In the genomic region with DNA sequence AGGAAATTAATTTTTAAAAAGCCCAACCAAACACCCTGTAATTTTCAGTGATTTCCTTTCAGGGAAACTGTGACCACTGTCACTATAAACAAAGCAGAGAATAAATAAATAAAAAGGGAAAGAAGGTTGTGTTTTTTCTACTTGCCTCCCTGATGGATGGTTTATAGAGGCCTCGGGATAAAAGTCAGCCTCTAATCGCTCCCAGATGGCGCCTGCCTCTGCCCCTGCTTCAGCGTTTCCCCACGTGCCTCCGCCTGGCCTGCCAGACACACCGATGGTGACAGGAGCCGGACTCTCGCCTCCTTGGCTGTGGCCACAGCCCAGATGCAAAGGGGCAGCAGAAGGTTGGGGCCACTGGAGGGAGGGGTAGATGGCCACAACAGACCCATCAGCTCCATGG, we compare ENCODE assay signal across 2 cellular contexts.
TF ChIP-seq lines count a peak whose summit lies in the region.

No MANE protein-coding gene starts in this region.

TF ChIP-seq in IMR-90, 13 proteins besides CTCF, POLR2A, EP300 and RAD21 (continued from another document):
- no peak for TF ChIP-seq RFX5 (IDR thresholded peaks at IDR 0.05; ENCODE audit: low read depth, low read length)
- no peak for TF ChIP-seq BHLHE40 (IDR thresholded peaks at IDR 0.05; ENCODE audit: low read depth, low read length)
- no peak for TF ChIP-seq NFE2L2 (IDR thresholded peaks at IDR 0.05; ENCODE audit: low read depth, low read length)
- TF ChIP-seq MXI1 (IDR thresholded peaks at IDR 0.05; ENCODE audit: borderline replicate concordance, low read depth, low read length) = no peak
- TF ChIP-seq FOS (IDR thresholded peaks at IDR 0.05; ENCODE audit: low read depth, low read length) = no peak
- TF ChIP-seq SMC3 (IDR thresholded peaks at IDR 0.05; ENCODE audit: low read depth, low read length) = no peak
- no peak for TF ChIP-seq CEBPB (IDR thresholded peaks at IDR 0.05; ENCODE audit: low read depth, low read length)

TF ChIP-seq in SK-N-SH treated with all-trans-retinoic acid at 6 μM for 48 hours, 23 proteins besides CTCF, POLR2A, EP300 and RAD21 (continued from another document):
- TF ChIP-seq, protein P1, sequence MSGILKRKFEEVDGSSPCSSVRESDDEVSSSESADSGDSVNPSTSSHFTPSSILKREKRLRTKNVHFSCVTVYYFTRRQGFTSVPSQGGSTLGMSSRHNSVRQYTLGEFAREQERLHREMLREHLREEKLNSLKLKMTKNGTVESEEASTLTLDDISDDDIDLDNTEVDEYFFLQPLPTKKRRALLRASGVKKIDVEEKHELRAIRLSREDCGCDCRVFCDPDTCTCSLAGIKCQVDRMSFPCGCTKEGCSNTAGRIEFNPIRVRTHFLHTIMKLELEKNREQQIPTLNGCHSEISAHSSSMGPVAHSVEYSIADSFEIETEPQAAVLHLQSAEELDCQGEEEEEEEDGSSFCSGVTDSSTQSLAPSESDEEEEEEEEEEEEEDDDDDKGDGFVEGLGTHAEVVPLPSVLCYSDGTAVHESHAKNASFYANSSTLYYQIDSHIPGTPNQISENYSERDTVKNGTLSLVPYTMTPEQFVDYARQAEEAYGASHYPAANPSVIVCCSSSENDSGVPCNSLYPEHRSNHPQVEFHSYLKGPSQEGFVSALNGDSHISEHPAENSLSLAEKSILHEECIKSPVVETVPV (CRISPR knock-in tag; IDR thresholded peaks at IDR 0.05) = no peak
- peak; percentile 89 for TF ChIP-seq TCF4 (CRISPR knock-in tag; IDR thresholded peaks at IDR 0.05; ENCODE audit: borderline replicate concordance)
- TF ChIP-seq, protein P2, sequence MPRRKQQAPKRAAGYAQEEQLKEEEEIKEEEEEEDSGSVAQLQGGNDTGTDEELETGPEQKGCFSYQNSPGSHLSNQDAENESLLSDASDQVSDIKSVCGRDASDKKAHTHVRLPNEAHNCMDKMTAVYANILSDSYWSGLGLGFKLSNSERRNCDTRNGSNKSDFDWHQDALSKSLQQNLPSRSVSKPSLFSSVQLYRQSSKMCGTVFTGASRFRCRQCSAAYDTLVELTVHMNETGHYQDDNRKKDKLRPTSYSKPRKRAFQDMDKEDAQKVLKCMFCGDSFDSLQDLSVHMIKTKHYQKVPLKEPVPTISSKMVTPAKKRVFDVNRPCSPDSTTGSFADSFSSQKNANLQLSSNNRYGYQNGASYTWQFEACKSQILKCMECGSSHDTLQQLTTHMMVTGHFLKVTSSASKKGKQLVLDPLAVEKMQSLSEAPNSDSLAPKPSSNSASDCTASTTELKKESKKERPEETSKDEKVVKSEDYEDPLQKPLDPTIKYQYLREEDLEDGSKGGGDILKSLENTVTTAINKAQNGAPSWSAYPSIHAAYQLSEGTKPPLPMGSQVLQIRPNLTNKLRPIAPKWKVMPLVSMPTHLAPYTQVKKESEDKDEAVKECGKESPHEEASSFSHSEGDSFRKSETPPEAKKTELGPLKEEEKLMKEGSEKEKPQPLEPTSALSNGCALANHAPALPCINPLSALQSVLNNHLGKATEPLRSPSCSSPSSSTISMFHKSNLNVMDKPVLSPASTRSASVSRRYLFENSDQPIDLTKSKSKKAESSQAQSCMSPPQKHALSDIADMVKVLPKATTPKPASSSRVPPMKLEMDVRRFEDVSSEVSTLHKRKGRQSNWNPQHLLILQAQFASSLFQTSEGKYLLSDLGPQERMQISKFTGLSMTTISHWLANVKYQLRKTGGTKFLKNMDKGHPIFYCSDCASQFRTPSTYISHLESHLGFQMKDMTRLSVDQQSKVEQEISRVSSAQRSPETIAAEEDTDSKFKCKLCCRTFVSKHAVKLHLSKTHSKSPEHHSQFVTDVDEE (CRISPR knock-in tag; IDR thresholded peaks at IDR 0.05) = peak; percentile 52; the same call in 1 of the 2 replicates
TF ChIP-seq in SK-N-SH treated with all-trans-retinoic acid at 6 μM for 48 hours: peak in this region for 3.
